9 cellular contexts compared by ENCODE assay signal in the genomic region with DNA sequence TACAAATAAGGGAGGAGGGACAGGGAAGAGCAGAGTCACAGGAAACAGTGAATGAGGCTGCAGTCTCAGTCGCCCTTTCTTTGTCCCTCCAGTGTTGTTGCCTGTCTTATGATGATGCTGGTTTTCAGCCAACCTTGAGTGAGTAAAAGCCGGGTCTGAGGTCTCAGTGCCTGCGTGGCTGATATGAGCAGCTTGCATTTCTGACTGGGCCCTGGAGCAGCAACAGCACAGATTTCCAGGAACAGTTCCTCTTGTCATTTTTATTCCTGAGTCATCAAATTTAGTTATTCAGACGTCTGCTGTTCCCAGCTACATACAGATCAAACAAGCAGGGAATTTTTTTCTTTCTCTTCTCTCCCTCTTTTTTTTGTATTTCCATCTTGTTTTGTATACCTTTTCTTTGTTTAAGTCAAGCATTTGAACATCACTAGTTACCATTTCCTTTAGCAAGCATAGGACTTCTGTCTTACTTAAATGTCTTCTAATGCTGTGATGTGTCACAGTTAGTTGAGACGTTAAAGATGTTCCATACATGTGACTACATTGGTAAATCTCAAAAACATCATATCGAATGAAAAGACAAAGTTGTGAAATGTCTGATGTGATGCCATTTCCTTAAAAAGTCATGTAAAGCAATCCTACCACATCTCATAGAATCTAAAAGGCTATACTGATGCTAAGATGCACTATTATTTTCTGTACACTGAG. TPM values are rescaled to one million over a fixed set of nuclear protein-coding genes. Genes with fewer than 3 reads are reported as not detected.
DNase-seq lines count a peak whose midpoint lies in the region; ATAC-seq lines count a peak whose summit lies in the region.
"Had no signal": no experiment of that assay in that cellular context is flagged by ENCODE, and none has a peak within 500 bp of the region (broad histone marks: within the 10 kb centered on the region; RNA-seq: fewer than 3 reads in every experiment).

No MANE protein-coding gene starts in this region.

- H3K4me3 Mint-ChIP-seq in activated CD8-positive, alpha-beta T cell treated with anti-CD3 and anti-CD28 coated beads, Interleukin-2, amount 10 ng/mL, durations not matched to agents 7 days and 5 days, result peak overlapping the region; percentile 37

- peaks cover 23% of the 10 kb centered on the region for H3K4me1 Mint-ChIP-seq in activated CD8-positive, alpha-beta T cell treated with anti-CD3 and anti-CD28 coated beads, Interleukin-2, amount 10 ng/mL, durations not matched to agents 7 days and 5 days (ENCODE audit: low read depth)

- intact Hi-C loops in Right ventricle myocardium superior (cut with DNase I), result no loop called here

- peaks cover 10 to 14% (median 13%) of the 10 kb centered on the region in 3 donors for H3K4me1 ChIP-seq in skeletal muscle tissue (ENCODE audit: control insufficient read depth in 3 of 3, insufficient read depth in 3 of 3, low read length in 3 of 3)
- H3K4me1 ChIP-seq: SJSA1 had no signal

- H3K9me3 Mint-ChIP-seq in activated CD8-positive, alpha-beta T cell treated with anti-CD3 and anti-CD28 coated beads, Interleukin-2, amount 10 ng/mL, durations not matched to agents 7 days and 5 days (ENCODE audit: insufficient read depth), result no peaks in the 10 kb centered on the region

- ATAC-seq in activated CD8-positive, alpha-beta T cell treated with anti-CD3 and anti-CD28 coated beads, Interleukin-2, amount 10 ng/mL, durations not matched to agents 7 days and 5 days, result peak; percentile 74
- peak; percentile 93 for ATAC-seq in Right ventricle myocardium superior (ENCODE audit: poor library complexity)
- no peak for ATAC-seq in HG02852 (IDR thresholded peaks at IDR 0.05; ENCODE audit: unreplicated experiment)

- peak overlapping the region; percentile 76 for H3K27ac Mint-ChIP-seq in activated CD8-positive, alpha-beta T cell treated with anti-CD3 and anti-CD28 coated beads, Interleukin-2, amount 10 ng/mL, durations not matched to agents 7 days and 5 days

- peak overlapping the region in 1 of 3 donors; percentile 30 for H3K4me3 ChIP-seq in skeletal muscle tissue (ENCODE audit: low read length in 3 of 3)
- H3K4me3 ChIP-seq: SJSA1 had no signal

- POLR2A ChIA-PET in activated CD8-positive, alpha-beta T cell treated with anti-CD3 and anti-CD28 coated beads, Interleukin-2, amount 10 ng/mL, durations not matched to agents 7 days and 5 days (lab: Charles Lee), result no interaction called here

- DNase-seq in activated effector memory CD4-positive, alpha-beta T cell treated with anti-CD3 and anti-CD28 coated beads, Interleukin-2, amount 50 U/mL, for 16 hours, result peak; percentile 67
- no peak for DNase-seq in activated effector memory CD4-positive, alpha-beta T cell treated with Interleukin-2 at 50 U/mL for 16 hours
- DNase-seq in activated CD8-positive, alpha-beta T cell treated with anti-CD3 and anti-CD28 coated beads, Interleukin-2, amount 10 ng/mL, durations not matched to agents 7 days and 5 days, result peak; percentile 38
- DNase-seq in Right ventricle myocardium superior (peak; percentile 47), HK-2 (ENCODE audit: unreplicated experiment) (no peak), HuH-7 (ENCODE audit: low spot score) (no peak)

- H3K27me3 Mint-ChIP-seq in activated CD8-positive, alpha-beta T cell treated with anti-CD3 and anti-CD28 coated beads, Interleukin-2, amount 10 ng/mL, durations not matched to agents 7 days and 5 days (ENCODE audit: low read depth), result no peaks in the 10 kb centered on the region

- CTCF ChIA-PET in activated CD8-positive, alpha-beta T cell treated with anti-CD3 and anti-CD28 coated beads, Interleukin-2, amount 10 ng/mL, durations not matched to agents 7 days and 5 days (lab: Charles Lee), result interaction anchor here (0.6 kb wide), 1 partner anchor 88 kb away, joined by 3 read pairs; no protein-coding TSS in a partner anchor

- no peaks in the 10 kb centered on the region for H3K27me3 ChIP-seq in skeletal muscle tissue (ENCODE audit: control insufficient read depth in 3 of 3, insufficient read depth in 3 of 3, low read length in 3 of 3)

- peak overlapping the region; percentile 41 to 72 (median 45) for H3K9ac ChIP-seq in skeletal muscle tissue (ENCODE audit: low read depth in 1 of 3, low read length in 3 of 3)

- H3K27ac ChIP-seq in skeletal muscle tissue (ENCODE audit: low read depth, low read length), result peak overlapping the region; percentile 54
- H3K27ac ChIP-seq: SJSA1 had no signal

- peaks cover 0 to 1% (median 0%) of the 10 kb centered on the region in 3 donors for H3K36me3 ChIP-seq in skeletal muscle tissue (ENCODE audit: control insufficient read depth in 3 of 3, insufficient read depth in 3 of 3, low read length in 3 of 3)
- H3K36me3 ChIP-seq: SJSA1 had no signal

- no peaks in the 10 kb centered on the region for H3K9me3 ChIP-seq in skeletal muscle tissue (ENCODE audit: control insufficient read depth in 3 of 3, low read length in 3 of 3)
- H3K9me3 ChIP-seq: SJSA1 had no signal

- no peaks in the 10 kb centered on the region for H3K36me3 Mint-ChIP-seq in activated CD8-positive, alpha-beta T cell treated with anti-CD3 and anti-CD28 coated beads, Interleukin-2, amount 10 ng/mL, durations not matched to agents 7 days and 5 days (ENCODE audit: low read depth)

RNA-seq across cellular contexts. Expression of a gene that starts 26.6 kb away (rescaled TPM):
- total RNA-seq in activated CD8-positive, alpha-beta T cell treated with anti-CD3 and anti-CD28 coated beads, Interleukin-2, amount 10 ng/mL, durations not matched to agents 7 days and 5 days, result 1 to 10 TPM; 6.3 to 6.4 TPM
- total RNA-seq in Right ventricle myocardium superior (8.6 TPM), skeletal muscle tissue (40.7 TPM)
- total RNA-seq: SJSA1 had no signal

Comparison
In these comparisons a context has a peak if more than half of its experiments do, and no peak if none do; other contexts are left out.
1. DNase-seq: peak in activated effector memory CD4-positive, alpha-beta T cell treated with anti-CD3 and anti-CD28 coated beads, Interleukin-2, amount 50 U/mL, for 16 hours (single experiment), activated CD8-positive, alpha-beta T cell treated with anti-CD3 and anti-CD28 coated beads, Interleukin-2, amount 10 ng/mL, durations not matched to agents 7 days and 5 days (single experiment) and Right ventricle myocardium superior (single experiment); none in activated effector memory CD4-positive, alpha-beta T cell treated with Interleukin-2 at 50 U/mL for 16 hours (single experiment), HK-2 (single experiment) and HuH-7 (single experiment).